1 cellular context compared by ENCODE assay signal in genomic region chr2:108194409-108195132, GRCh38.
TF ChIP-seq lines count a peak whose summit lies in the region.

No MANE protein-coding gene starts in this region.

TF ChIP-seq in endothelial cell of umbilical vein, 7 proteins besides CTCF, POLR2A, EP300 and RAD21 (continued from another document):
- TF ChIP-seq GATA2 (IDR thresholded peaks at IDR 0.05; ENCODE audit: insufficient read depth, insufficient read length, low read depth, low read length): no peak
